ENCODE assay signal across 18 cellular contexts in genomic region chr2:52931660-52932059, GRCh38.
DNase-seq lines count a peak whose midpoint lies in the region; ATAC-seq and TF ChIP-seq lines count a peak whose summit lies in the region.
"Had no signal": no experiment of that assay in that cellular context is flagged by ENCODE, and none has a peak within 500 bp of the region (broad histone marks: within the 10 kb centered on the region; RNA-seq: fewer than 3 reads in every experiment).

No MANE protein-coding gene starts in this region.

- H3K9me3 ChIP-seq in smooth muscle cell (replicated peaks; ENCODE audit: low read depth): no peaks in the 10 kb centered on the region
- H3K9me3 ChIP-seq: prostate gland had no signal

- H2AFZ ChIP-seq in smooth muscle cell (ENCODE audit: low read depth): no peak overlapping the region

- peaks cover 0 to 7% (median 0%) of the 10 kb centered on the region in 3 donors for H3K36me3 Mint-ChIP-seq in immature natural killer cell
- H3K36me3 Mint-ChIP-seq: CD14-positive monocyte had no signal

- DNase-seq in activated CD4-positive, alpha-beta T cell treated with anti-CD3 and anti-CD28 coated beads, Interleukin-2, amount 50 U/mL, for 1 hour: no peak
- DNase-seq in immature natural killer cell: no peak
- DNase-seq in Kasumi-1 (lab: John Stamatoyannopoulos, UW): no peak
- DNase-seq in smooth muscle cell (lab: John Stamatoyannopoulos, UW; ENCODE audit: unreplicated experiment): no peak
- DNase-seq: activated naive CD4-positive, alpha-beta T cell; DND-41; NCI-H1417; SHP77; spleen; stimulated activated naive CD8-positive, alpha-beta T cell treated with anti-CD3 and anti-CD28 coated beads, Interleukin-15, Interleukin-2, amounts not matched to agents 100 U/mL and 50 U/mL, for 24 hours; T-helper 2 cell had no signal

- H3F3A ChIP-seq in smooth muscle cell (ENCODE audit: low read depth): no peaks in the 10 kb centered on the region

- no peak overlapping the region for H3K27ac ChIP-seq in smooth muscle cell (ENCODE audit: low read depth)
- H3K27ac ChIP-seq: A549, prostate gland, spleen had no signal

- H3K27ac Mint-ChIP-seq in immature natural killer cell: no peak overlapping the region
- H3K27ac Mint-ChIP-seq: CD14-positive monocyte had no signal

- no peaks in the 10 kb centered on the region for H3K36me3 ChIP-seq in smooth muscle cell (ENCODE audit: low read depth)
- H3K36me3 ChIP-seq: prostate gland, spleen had no signal

- H3K9me3 Mint-ChIP-seq in immature natural killer cell: peaks cover 6 to 46% (median 12%) of the 10 kb centered on the region in 6 donors

- no peaks in the 10 kb centered on the region for H4K20me1 ChIP-seq in smooth muscle cell (ENCODE audit: low read depth)

- peaks cover 0 to 11% of the 10 kb centered on the region in 2 donors for H3K4me1 Mint-ChIP-seq in immature natural killer cell
- H3K4me1 Mint-ChIP-seq: CD14-positive monocyte had no signal

- no peaks in the 10 kb centered on the region for H3K27me3 ChIP-seq in smooth muscle cell (ENCODE audit: low read depth)
- H3K27me3 ChIP-seq: spleen had no signal

- H3K79me2 ChIP-seq in smooth muscle cell (ENCODE audit: low read depth): no peaks in the 10 kb centered on the region

- H3K27me3 Mint-ChIP-seq in immature natural killer cell (ENCODE audit: low read depth in 3 of 3): peaks cover 0 to 1% (median 0%) of the 10 kb centered on the region in 3 donors

- no peak overlapping the region for H3K4me3 ChIP-seq in smooth muscle cell
- H3K4me3 ChIP-seq: A549, prostate gland, spleen had no signal

- no peaks in the 10 kb centered on the region for H3K4me1 ChIP-seq in smooth muscle cell (ENCODE audit: low read depth)
- H3K4me1 ChIP-seq: prostate gland, spleen had no signal

- H3K4me2 ChIP-seq in smooth muscle cell: no peak overlapping the region
- H3K4me2 ChIP-seq: A549 had no signal

- peak; percentile 59 for ATAC-seq in GM18502 (IDR thresholded peaks at IDR 0.05; ENCODE audit: poor library complexity, unreplicated experiment)
- peak; percentile 62 for ATAC-seq in GM19328 (IDR thresholded peaks at IDR 0.05; ENCODE audit: unreplicated experiment)
- peak; percentile 50 for ATAC-seq in HG02571 (IDR thresholded peaks at IDR 0.05; ENCODE audit: unreplicated experiment)
- peak; percentile 54 for ATAC-seq in HG03354 (IDR thresholded peaks at IDR 0.05; ENCODE audit: poor library complexity, severe bottlenecking, unreplicated experiment)
- ATAC-seq: A549; stimulated activated naive CD8-positive, alpha-beta T cell treated with anti-CD3 and anti-CD28 coated beads, Interleukin-15, Interleukin-2, amounts not matched to agents 100 U/mL and 50 U/mL, for 24 hours had no signal

- no peak for TF ChIP-seq CTCF in smooth muscle cell (IDR thresholded peaks at IDR 0.05; ENCODE audit: borderline replicate concordance, insufficient read depth, poor library complexity, severe bottlenecking)

- 85% methylated on average over 1 of the region's 1 CpG for WGBS in smooth muscle cell (ENCODE audit: low lambda C conversion rate)

- H3K9ac ChIP-seq in smooth muscle cell (ENCODE audit: low read depth): no peak overlapping the region

- no peak overlapping the region for H3K4me3 Mint-ChIP-seq in immature natural killer cell
- H3K4me3 Mint-ChIP-seq: CD14-positive monocyte had no signal
